ENCODE assay signal across 19 cellular contexts in genomic region chr17:79276824-79277223, GRCh38.
DNase-seq lines count a peak whose midpoint lies in the region; ATAC-seq, FAIRE-seq and TF ChIP-seq lines count a peak whose summit lies in the region.
"Had no signal": no experiment of that assay in that cellular context is flagged by ENCODE, and none has a peak within 500 bp of the region (broad histone marks: within the 10 kb centered on the region; RNA-seq: fewer than 3 reads in every experiment).

No MANE protein-coding gene starts in this region.

- peak; percentile 88 for ATAC-seq in body of pancreas
- ATAC-seq: HCT116, T-helper 17 cell had no signal

- FAIRE-seq in H54 (lab: Jason Lieb, UNC), result no peak
- FAIRE-seq: A549 had no signal

- no peak for TF ChIP-seq CTCF in body of pancreas (IDR thresholded peaks at IDR 0.05)

- no peak for TF ChIP-seq POLR2A in H54 (IDR thresholded peaks at IDR 0.05; ENCODE audit: low read depth, low read length)
- no peak for TF ChIP-seq POLR2A in body of pancreas (IDR thresholded peaks at IDR 0.05)

- DNase-seq in DMS 273 (lab: John Stamatoyannopoulos, UW; ENCODE audit: unreplicated experiment), result peak; percentile 88
- DNase-seq in H54 (ENCODE audit: insufficient read length, low spot score), result peak; percentile 68
- DNase-seq in NCI-H2171 (lab: John Stamatoyannopoulos, UW), result peak; percentile 36
- peak; percentile 81 to 89 (median 87) for DNase-seq in body of pancreas
- no peak for DNase-seq in NOMO-1 (lab: John Stamatoyannopoulos, UW; ENCODE audit: unreplicated experiment in 2 of 2)
- DNase-seq in activated gamma-delta T cell (lab: John Stamatoyannopoulos, UW), result no peak
- no peak for DNase-seq in T1000 (lab: John Stamatoyannopoulos, UW)
- DNase-seq in NK-92 treated with Interleukin-12 subunit alpha and Interleukin-12 subunit beta, amount 100 ng/mL, for 24 hours (lab: John Stamatoyannopoulos, UW), result no peak
- DNase-seq: DMS153, NCI-H1092 treated with DMSO at 0.1 percent for 48 hours, NCI-H2107, NCI-H345, NCI-H748 treated with DMSO at 0.1 percent for 48 hours, Peyer's patch, SIG-M5, T-helper 17 cell had no signal

- H3K9me3 ChIP-seq in body of pancreas, result no peaks in the 10 kb centered on the region
- H3K9me3 ChIP-seq: A549, Peyer's patch had no signal

- WGBS in body of pancreas, 2 donors, result 0 to 36% methylated on average over 2 to 3 of the region's 3 CpGs

- H3K4me1 ChIP-seq in body of pancreas, result peaks cover 12% of the 10 kb centered on the region
- H3K4me1 ChIP-seq: Peyer's patch had no signal

- no peaks in the 10 kb centered on the region for H3K36me3 ChIP-seq in body of pancreas (replicated peaks in 1 of 2; ENCODE audit: insufficient read depth in 1 of 2, low read depth in 2 of 2)
- H3K36me3 ChIP-seq: Peyer's patch had no signal

- no peak overlapping the region for H3K4me3 ChIP-seq in body of pancreas
- H3K4me3 ChIP-seq: A549, Peyer's patch had no signal

- H3K27ac ChIP-seq in body of pancreas, result no peak overlapping the region
- H3K27ac ChIP-seq: A549, KMS-11, Peyer's patch had no signal

- peaks cover 0 to 8% of the 10 kb centered on the region in 2 donors for H3K27me3 ChIP-seq in body of pancreas
- H3K27me3 ChIP-seq: Peyer's patch had no signal

- intact Hi-C loops in body of pancreas (cut with DNase I), result no loop called here

Comparison
In these comparisons a context has a peak if more than half of its experiments do, and no peak if none do; other contexts are left out.
1. DNase-seq: peak in DMS 273 (single experiment), H54 (single experiment), NCI-H2171 (single experiment) and body of pancreas (4 of 4); none in NOMO-1 (0 of 2), activated gamma-delta T cell (single experiment), T1000 (single experiment) and NK-92 treated with Interleukin-12 subunit alpha and Interleukin-12 subunit beta, amount 100 ng/mL, for 24 hours (single experiment).